ENCODE assay signal across 8 cellular contexts in genomic region chr19:56404705-56405056, GRCh38. TPM values are rescaled to one million over a fixed set of nuclear protein-coding genes. Genes with fewer than 3 reads are reported as not detected.
DNase-seq lines count a peak whose midpoint lies in the region; ATAC-seq and TF ChIP-seq lines count a peak whose summit lies in the region.

No MANE protein-coding gene starts in this region.

- H3K36me3 Mint-ChIP-seq in neural crest cell (ENCODE audit: low read depth), result peaks cover 78% of the 10 kb centered on the region

- peaks cover 58% of the 10 kb centered on the region for H3K9me3 ChIP-seq in KOPT-K1 (ENCODE audit: insufficient read depth, low read length, poor library complexity, severe bottlenecking)

- DNase-seq in ELR (ENCODE audit: low read depth), result peak; percentile 20
- DNase-seq in coronary artery (ENCODE audit: low spot score), result no peak
- no peak for DNase-seq in neural crest cell (ENCODE audit: low read depth, low spot score)
- DNase-seq in NCI-H2029 treated with DMSO at 0.1 percent for 48 hours (lab: John Stamatoyannopoulos, UW), result no peak
- no peak for DNase-seq in activated CD8-positive, alpha-beta memory T cell treated with anti-CD3 and anti-CD28 coated beads for 24 hours
- DNase-seq in SHP77 treated with DMSO at 0.1 percent for 48 hours (lab: John Stamatoyannopoulos, UW), result no peak

- peak overlapping the region; percentile 95 for H3K4me3 Mint-ChIP-seq in neural crest cell

- H3K9me3 Mint-ChIP-seq in neural crest cell, result peaks cover 45% of the 10 kb centered on the region

- H3K4me3 ChIP-seq in coronary artery, result peak overlapping the region; percentile 93

- peak overlapping the region; percentile 96 for H3K27ac Mint-ChIP-seq in neural crest cell (ENCODE audit: unreplicated experiment)

- no peak for TF ChIP-seq CTCF in coronary artery (IDR thresholded peaks at IDR 0.05)
- TF ChIP-seq CTCF in neural crest cell (conservative IDR thresholded peaks at IDR 0.05), result no peak

- peak overlapping the region; percentile 88 for H3K27ac ChIP-seq in KOPT-K1 (ENCODE audit: low read depth, low read length, poor library complexity, severe bottlenecking)
- peak overlapping the region in 1 of 2 donors; percentile 99 for H3K27ac ChIP-seq in coronary artery

- H3K27me3 Mint-ChIP-seq in neural crest cell (ENCODE audit: low read depth), result no peaks in the 10 kb centered on the region

- H3K4me1 Mint-ChIP-seq in neural crest cell, result peaks cover 23% of the 10 kb centered on the region

- H3K36me3 ChIP-seq in KOPT-K1 (ENCODE audit: insufficient read depth, low read length), result peaks cover 38% of the 10 kb centered on the region

- no peak for ATAC-seq in HG03039 (IDR thresholded peaks at IDR 0.05; ENCODE audit: unreplicated experiment)

RNA-seq across cellular contexts. Expression of gene ZNF583, which starts 0.5 kb away (rescaled TPM):
- 9.2 and 9.8 TPM in 2 replicates for total RNA-seq in neural crest cell

RNA-seq across cellular contexts. Expression of gene ZNF582, which starts 11.3 kb away (rescaled TPM):
- 4.2 and 5.1 TPM in 2 replicates for total RNA-seq in neural crest cell
